ENCODE assay signal across 18 cellular contexts in the genomic region with DNA sequence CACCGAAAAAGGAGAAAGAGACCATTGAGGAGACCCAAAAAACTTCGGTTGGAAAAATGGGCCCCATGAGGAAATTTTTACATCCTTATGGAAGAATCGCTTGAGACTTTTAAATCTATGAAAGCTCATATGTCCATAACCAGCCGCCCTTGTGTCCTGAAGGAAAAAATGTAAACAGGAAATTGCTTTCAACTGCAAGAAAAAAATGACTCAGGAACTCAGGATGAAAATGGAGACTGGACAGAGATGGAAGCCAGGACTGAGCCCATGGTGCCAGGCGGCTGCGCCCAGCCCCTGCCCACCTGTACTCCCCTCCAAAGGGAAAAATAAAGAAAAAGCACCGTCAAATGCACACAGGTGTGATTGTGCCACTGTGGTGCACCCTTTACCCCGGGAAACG.
DNase-seq lines count a peak whose midpoint lies in the region; ATAC-seq and TF ChIP-seq lines count a peak whose summit lies in the region.
"Had no signal": no experiment of that assay in that cellular context is flagged by ENCODE, and none has a peak within 500 bp of the region (broad histone marks: within the 10 kb centered on the region; RNA-seq: fewer than 3 reads in every experiment).

No MANE protein-coding gene starts in this region.

- H2AFZ ChIP-seq in Loucy (ENCODE audit: low read length): 0 out of 2 replicates have a peak overlapping the region, but pooled peaks have one; percentile 23

- no peak for TF ChIP-seq CTCF in Loucy (conservative IDR thresholded peaks at IDR 0.05; ENCODE audit: low read length)
- TF ChIP-seq CTCF in esophagus muscularis mucosa (IDR thresholded peaks at IDR 0.05): no peak
- TF ChIP-seq CTCF in breast epithelium (IDR thresholded peaks at IDR 0.05): no peak

- ATAC-seq in HG03378 (IDR thresholded peaks at IDR 0.05; ENCODE audit: unreplicated experiment): no peak
- ATAC-seq: left cardiac atrium had no signal

- no peaks in the 10 kb centered on the region for H3K9me3 ChIP-seq in Loucy (ENCODE audit: insufficient read depth, low read depth, low read length)
- H3K9me3 ChIP-seq in esophagus muscularis mucosa: no peaks in the 10 kb centered on the region
- H3K9me3 ChIP-seq in breast epithelium: no peaks in the 10 kb centered on the region
- H3K9me3 ChIP-seq: esophagus squamous epithelium, upper lobe of right lung had no signal

- whole genome bisulfite sequencing in esophagus muscularis mucosa: 49% methylated on average over 9 of the region's 9 CpGs

- H3K9ac ChIP-seq in Loucy (ENCODE audit: low read depth, low read length, poor library complexity, severe bottlenecking): no peak overlapping the region
- H3K9ac ChIP-seq: neural progenitor cell had no signal

- H3K27me3 ChIP-seq in Loucy (ENCODE audit: insufficient read depth, low read length, poor library complexity, severe bottlenecking): no peaks in the 10 kb centered on the region
- H3K27me3 ChIP-seq in esophagus muscularis mucosa: peaks cover 0 to 53% (median 0%) of the 10 kb centered on the region in 4 donors
- H3K27me3 ChIP-seq in breast epithelium: peaks cover 0 to 8% of the 10 kb centered on the region in 2 donors
- H3K27me3 ChIP-seq: cardiac muscle cell, upper lobe of right lung had no signal

- H3K36me3 ChIP-seq in Loucy (ENCODE audit: insufficient read depth, low read length): no peaks in the 10 kb centered on the region
- no peaks in the 10 kb centered on the region for H3K36me3 ChIP-seq in esophagus muscularis mucosa
- H3K36me3 ChIP-seq in breast epithelium: no peaks in the 10 kb centered on the region
- H3K36me3 ChIP-seq: cardiac muscle cell, esophagus squamous epithelium, neural progenitor cell, upper lobe of right lung had no signal

- H3K4me3 ChIP-seq in Loucy (ENCODE audit: low read length, poor library complexity, severe bottlenecking) (no peak overlapping the region), esophagus muscularis mucosa (no peak overlapping the region), breast epithelium (no peak overlapping the region)
- H3K4me3 ChIP-seq: cardiac muscle cell, esophagus squamous epithelium, neural progenitor cell, upper lobe of right lung had no signal

- H3K4me1 ChIP-seq in Loucy (ENCODE audit: insufficient read depth, low read length, poor library complexity, severe bottlenecking) (peaks cover 15% of the 10 kb centered on the region), esophagus muscularis mucosa (no peaks in the 10 kb centered on the region), breast epithelium (no peaks in the 10 kb centered on the region)
- H3K4me1 ChIP-seq: esophagus squamous epithelium, neural progenitor cell, upper lobe of right lung had no signal

- intact Hi-C loops in esophagus muscularis mucosa (cut with DNase I): no loop called here
- intact Hi-C loops in breast epithelium (cut with DNase I; ENCODE audit: low total_unique reads): no loop called here

- no peaks in the 10 kb centered on the region for H3K79me2 ChIP-seq in Loucy (ENCODE audit: insufficient read depth, low read length)

- TF ChIP-seq POLR2A in esophagus muscularis mucosa (IDR thresholded peaks at IDR 0.05; ENCODE audit: low read depth) (no peak), breast epithelium (IDR thresholded peaks at IDR 0.05) (no peak)

- TF ChIP-seq EP300 in esophagus muscularis mucosa (IDR thresholded peaks at IDR 0.05): no peak

- H3K4me2 ChIP-seq in Loucy (ENCODE audit: low read depth, low read length, poor library complexity, severe bottlenecking): no peak overlapping the region

- H3K9me2 ChIP-seq in Loucy (replicated peaks; ENCODE audit: low read depth, low read length): no peaks in the 10 kb centered on the region

- H3K27ac ChIP-seq in esophagus muscularis mucosa (replicated peaks in 1 of 4): no peak overlapping the region
- H3K27ac ChIP-seq in breast epithelium: no peak overlapping the region
- H3K27ac ChIP-seq: cardiac muscle cell, esophagus squamous epithelium, neural progenitor cell, upper lobe of right lung, VCaP had no signal

- H3F3A ChIP-seq in Loucy (ENCODE audit: low read depth): no peaks in the 10 kb centered on the region

- DNase-seq in EL (peak; percentile 39), esophagus muscularis mucosa (ENCODE audit: extremely low spot score) (peak; percentile 29), non-pigmented ciliary epithelial cell (ENCODE audit: low read depth) (peak; percentile 14), SHP77 treated with DMSO at 0.1 percent for 48 hours (lab: John Stamatoyannopoulos, UW) (no peak), breast epithelium (ENCODE audit: low spot score in 2 of 2) (no peak)
- no peak for DNase-seq in activated naive CD4-positive, alpha-beta T cell treated with Interleukin-2 at 50 U/mL for 16 hours
- DNase-seq: activated naive CD8-positive, alpha-beta T cell treated with anti-CD3 and anti-CD28 coated beads, Interleukin-2, amount 10 ng/mL, durations not matched to agents 7 days and 5 days; esophagus squamous epithelium; left cardiac atrium; NCI-H1105; NK-92 treated with Interleukin-12 subunit alpha and Interleukin-12 subunit beta, amount 100 ng/mL, for 24 hours; stimulated activated naive CD4-positive, alpha-beta T cell treated with Interleukin-2 at 50 U/mL for 16 hours had no signal

- H4K20me1 ChIP-seq in Loucy (ENCODE audit: insufficient read depth, low read length, poor library complexity, severe bottlenecking): no peaks in the 10 kb centered on the region

Comparison
In these comparisons a context has a peak if more than half of its experiments do, and no peak if none do; other contexts are left out.
1. DNase-seq: peak in EL (single experiment), esophagus muscularis mucosa (single experiment) and non-pigmented ciliary epithelial cell (single experiment); none in SHP77 treated with DMSO at 0.1 percent for 48 hours (single experiment), activated naive CD4-positive, alpha-beta T cell treated with Interleukin-2 at 50 U/mL for 16 hours (single experiment) and breast epithelium (0 of 2).